Comparison of ENCODE assay signal across 13 cellular contexts in the genomic region with DNA sequence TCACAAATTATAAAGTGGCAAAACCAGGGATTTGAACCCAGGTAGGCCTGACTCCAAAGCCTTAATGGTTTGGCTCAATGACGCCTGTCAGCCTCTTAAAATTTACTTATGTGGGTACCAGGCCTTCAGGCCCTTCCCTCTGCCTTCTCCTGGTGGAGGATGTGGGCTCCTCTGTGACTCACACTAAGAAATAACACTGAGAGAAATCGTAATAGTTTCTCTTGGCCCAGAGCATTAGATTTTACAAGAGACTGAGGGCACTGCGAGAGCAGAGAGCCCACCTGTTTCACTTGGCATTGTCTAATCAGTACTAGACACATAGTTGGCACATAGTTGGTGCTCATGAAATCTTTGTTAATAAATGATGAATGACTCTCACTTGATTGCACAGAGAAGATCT.
DNase-seq lines count a peak whose midpoint lies in the region; ATAC-seq, FAIRE-seq and TF ChIP-seq lines count a peak whose summit lies in the region.
"Had no signal": no experiment of that assay in that cellular context is flagged by ENCODE, and none has a peak within 500 bp of the region (broad histone marks: within the 10 kb centered on the region; RNA-seq: fewer than 3 reads in every experiment).

No MANE protein-coding gene starts in this region.

- intact Hi-C loops in activated CD4-positive, alpha-beta T cell treated with anti-CD3 and anti-CD28 coated beads for 36 hours (cut with DNase I, micrococcal nuclease) = no loop called here
- intact Hi-C loops in pancreas (cut with DNase I) = no loop called here

- peaks cover 71% of the 10 kb centered on the region for H3K4me1 Mint-ChIP-seq in activated CD4-positive, alpha-beta T cell treated with anti-CD3 and anti-CD28 coated beads for 36 hours
- H3K4me1 Mint-ChIP-seq in activated CD4-positive, alpha-beta memory T cell treated with anti-CD3 and anti-CD28 coated beads, Interleukin-2, amount 10 ng/mL, durations not matched to agents 7 days and 5 days = peaks cover 61% of the 10 kb centered on the region

- TF ChIP-seq CTCF in epithelial cell of esophagus (IDR thresholded peaks at IDR 0.05; ENCODE audit: insufficient read depth, low read depth, low read length, missing control alignments) = no peak
- no peak for TF ChIP-seq CTCF in pancreas (IDR thresholded peaks at IDR 0.05)

- peak overlapping the region; percentile 25 for H3K27ac Mint-ChIP-seq in activated CD4-positive, alpha-beta T cell treated with anti-CD3 and anti-CD28 coated beads for 36 hours
- peak overlapping the region; percentile 62 for H3K27ac Mint-ChIP-seq in activated CD4-positive, alpha-beta memory T cell treated with anti-CD3 and anti-CD28 coated beads, Interleukin-2, amount 10 ng/mL, durations not matched to agents 7 days and 5 days

- CTCF ChIA-PET in activated CD4-positive, alpha-beta T cell treated with anti-CD3 and anti-CD28 coated beads for 36 hours (lab: Charles Lee) = no interaction called here
- CTCF ChIA-PET in activated CD4-positive, alpha-beta memory T cell treated with anti-CD3 and anti-CD28 coated beads, Interleukin-2, amount 10 ng/mL, durations not matched to agents 7 days and 5 days (lab: Charles Lee) = no interaction called here

- no peaks in the 10 kb centered on the region for H3K27me3 ChIP-seq in pancreas

- no peaks in the 10 kb centered on the region for H3K27me3 Mint-ChIP-seq in activated CD4-positive, alpha-beta T cell treated with anti-CD3 and anti-CD28 coated beads for 36 hours
- no peaks in the 10 kb centered on the region for H3K27me3 Mint-ChIP-seq in activated CD4-positive, alpha-beta memory T cell treated with anti-CD3 and anti-CD28 coated beads, Interleukin-2, amount 10 ng/mL, durations not matched to agents 7 days and 5 days

- H3K36me3 Mint-ChIP-seq in activated CD4-positive, alpha-beta T cell treated with anti-CD3 and anti-CD28 coated beads for 36 hours (ENCODE audit: low read depth) = no peaks in the 10 kb centered on the region
- no peaks in the 10 kb centered on the region for H3K36me3 Mint-ChIP-seq in activated CD4-positive, alpha-beta memory T cell treated with anti-CD3 and anti-CD28 coated beads, Interleukin-2, amount 10 ng/mL, durations not matched to agents 7 days and 5 days (ENCODE audit: low read depth)
- H3K36me3 Mint-ChIP-seq: naive B cell had no signal

- no peak overlapping the region for H3K4me3 ChIP-seq in epithelial cell of esophagus (ENCODE audit: low read length)
- no peak overlapping the region for H3K4me3 ChIP-seq in pancreas
- H3K4me3 ChIP-seq: A549 had no signal

- H3K9me3 Mint-ChIP-seq in activated CD4-positive, alpha-beta T cell treated with anti-CD3 and anti-CD28 coated beads for 36 hours (ENCODE audit: low read depth) = no peaks in the 10 kb centered on the region
- no peaks in the 10 kb centered on the region for H3K9me3 Mint-ChIP-seq in activated CD4-positive, alpha-beta memory T cell treated with anti-CD3 and anti-CD28 coated beads, Interleukin-2, amount 10 ng/mL, durations not matched to agents 7 days and 5 days
- H3K9me3 Mint-ChIP-seq: dendritic cell treated with granulocyte-macrophage colony-stimulating factor and Interleukin-4, amounts not matched to agents 40 ng/mL and 50 ng/mL, for 4 days; naive B cell had no signal

- H3K9me3 ChIP-seq in pancreas = no peaks in the 10 kb centered on the region

- POLR2A ChIA-PET in activated CD4-positive, alpha-beta T cell treated with anti-CD3 and anti-CD28 coated beads for 36 hours (lab: Charles Lee) = no interaction called here
- POLR2A ChIA-PET in activated CD4-positive, alpha-beta memory T cell treated with anti-CD3 and anti-CD28 coated beads, Interleukin-2, amount 10 ng/mL, durations not matched to agents 7 days and 5 days (lab: Charles Lee) = no interaction called here

- no peak overlapping the region for H3K4me3 Mint-ChIP-seq in activated CD4-positive, alpha-beta T cell treated with anti-CD3 and anti-CD28 coated beads for 36 hours
- H3K4me3 Mint-ChIP-seq in activated CD4-positive, alpha-beta memory T cell treated with anti-CD3 and anti-CD28 coated beads, Interleukin-2, amount 10 ng/mL, durations not matched to agents 7 days and 5 days = no peak overlapping the region
- H3K4me3 Mint-ChIP-seq: dendritic cell treated with granulocyte-macrophage colony-stimulating factor and Interleukin-4, amounts not matched to agents 40 ng/mL and 50 ng/mL, for 4 days; naive B cell had no signal

- 42 to 58% methylated on average over 3 of the region's 3 CpGs for WGBS in pancreas, 2 donors

- H3K36me3 ChIP-seq in pancreas = no peaks in the 10 kb centered on the region

- no peak for FAIRE-seq in pancreas (lab: Jason Lieb, UNC)
- FAIRE-seq: A549 had no signal

- H3K27ac ChIP-seq in pancreas = no peak overlapping the region
- H3K27ac ChIP-seq: A549 had no signal

- ATAC-seq in activated CD4-positive, alpha-beta T cell treated with anti-CD3 and anti-CD28 coated beads for 36 hours = peak; percentile 37
- no peak for ATAC-seq in pancreas
- ATAC-seq: A549 had no signal

- peak; percentile 63 for DNase-seq in activated CD4-positive, alpha-beta T cell treated with anti-CD3 and anti-CD28 coated beads for 36 hours
- no peak for DNase-seq in activated CD4-positive, alpha-beta T cell treated with anti-CD3 and anti-CD28 coated beads for 1 hour
- peak; percentile 53 for DNase-seq in activated CD4-positive, alpha-beta memory T cell treated with anti-CD3 and anti-CD28 coated beads, Interleukin-2, amount 10 ng/mL, durations not matched to agents 7 days and 5 days
- DNase-seq in epithelial cell of esophagus (ENCODE audit: low read depth) (peak; percentile 29), NCI-H1436 treated with DMSO at 0.1 percent for 48 hours (lab: John Stamatoyannopoulos, UW) (no peak), HK-2 (ENCODE audit: unreplicated experiment) (no peak), pancreas (no peak)
- DNase-seq in stimulated activated CD8-positive, alpha-beta memory T cell treated with anti-CD3 and anti-CD28 coated beads, Interleukin-7, amount 100 ng/mL, for 48 hours (ENCODE audit: extremely low read depth in 1 of 2, low read depth in 1 of 2) = peak; percentile 9 to 35
- DNase-seq: MM.1S, naive B cell, NCI-H524 treated with DMSO at 0.1 percent for 48 hours had no signal

- no peaks in the 10 kb centered on the region for H3K4me1 ChIP-seq in pancreas

Comparison
In these comparisons a context has a peak if more than half of its experiments do, and no peak if none do; other contexts are left out.
1. DNase-seq: peak in activated CD4-positive, alpha-beta T cell treated with anti-CD3 and anti-CD28 coated beads for 36 hours (single experiment), activated CD4-positive, alpha-beta memory T cell treated with anti-CD3 and anti-CD28 coated beads, Interleukin-2, amount 10 ng/mL, durations not matched to agents 7 days and 5 days (single experiment), epithelial cell of esophagus (single experiment) and stimulated activated CD8-positive, alpha-beta memory T cell treated with anti-CD3 and anti-CD28 coated beads, Interleukin-7, amount 100 ng/mL, for 48 hours (2 of 2); none in activated CD4-positive, alpha-beta T cell treated with anti-CD3 and anti-CD28 coated beads for 1 hour (single experiment), NCI-H1436 treated with DMSO at 0.1 percent for 48 hours (single experiment), HK-2 (single experiment) and pancreas (0 of 6).